Comparison of ENCODE assay signal across 26 cellular contexts in the genomic region with DNA sequence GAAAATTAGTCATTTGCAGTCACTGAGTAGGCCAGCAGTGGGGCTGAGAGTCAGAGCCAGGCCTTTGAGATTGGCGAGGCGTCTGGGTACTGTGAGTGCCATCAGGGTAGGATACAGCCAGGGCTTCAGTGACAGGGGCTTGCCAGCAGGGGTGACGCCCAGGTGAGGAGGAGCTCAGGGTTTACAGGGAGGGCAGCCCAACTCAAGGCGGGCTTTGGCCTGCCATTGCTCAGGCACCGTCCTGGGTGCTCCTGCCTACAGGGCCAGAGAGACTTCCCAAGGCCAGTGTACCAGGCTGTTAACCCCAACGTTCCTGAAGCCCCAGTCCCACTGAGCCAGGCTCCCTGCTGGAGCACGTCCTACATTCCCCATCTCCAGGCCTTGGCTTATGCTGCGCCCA.
"Had no signal": no experiment of that assay in that cellular context is flagged by ENCODE, and none has a peak within 500 bp of the region (broad histone marks: within the 10 kb centered on the region; RNA-seq: fewer than 3 reads in every experiment).

No MANE protein-coding gene starts in this region.

- FAIRE-seq: endometrium, keratinocyte, pancreas, small intestine had no signal

- DNase-seq: effector memory CD8-positive, alpha-beta T cell; erythroblast; esophagus squamous epithelium; foreskin melanocyte; naive B cell; small intestine; stimulated activated CD4-positive, alpha-beta T cell treated with anti-CD3 and anti-CD28 coated beads, Interleukin-12 subunit alpha, Interleukin-12 subunit beta, amount 100 ng/mL, for 4 hours; stimulated activated CD4-positive, alpha-beta T cell treated with anti-CD3 and anti-CD28 coated beads, Interleukin-1b, Interleukin-23, amount 100 ng/mL, for 48 hours; stimulated activated CD4-positive, alpha-beta T cell treated with anti-CD3 and anti-CD28 coated beads, Interleukin-4, amount 100 ng/mL, for 1 hour; stimulated activated CD8-positive, alpha-beta memory T cell treated with anti-CD3 and anti-CD28 coated beads, Interleukin-4, amount 100 ng/mL, for 48 hours; stimulated activated naive CD4-positive, alpha-beta T cell; stimulated activated naive CD8-positive, alpha-beta T cell treated with anti-CD3 and anti-CD28 coated beads, Interleukin-15, amount 100 ng/mL, for 72 hours; thyroid gland; trophoblast cell had no signal

- H3K4me1 ChIP-seq: esophagus squamous epithelium, pancreas, right lobe of liver, thyroid gland had no signal

- H3K4me3 Mint-ChIP-seq: effector memory CD8-positive, alpha-beta T cell; memory B cell; natural killer cell treated with Interleukin-12 subunit alpha and Interleukin-12 subunit beta and Interleukin-15 and Interleukin-18, amount 100 ng/mL, for 72 hours; neural crest cell; stimulated activated naive CD8-positive, alpha-beta T cell treated with anti-CD3 and anti-CD28 coated beads, Interleukin-15, amount 100 ng/mL, for 72 hours had no signal

- ATAC-seq: effector memory CD8-positive, alpha-beta T cell; left lobe of liver; natural killer cell treated with Interleukin-12 subunit alpha and Interleukin-12 subunit beta and Interleukin-15 and Interleukin-18, amount 100 ng/mL, for 72 hours; pancreas; right lobe of liver; stimulated activated naive CD8-positive, alpha-beta T cell treated with anti-CD3 and anti-CD28 coated beads, Interleukin-15, amount 100 ng/mL, for 72 hours had no signal

- H3K4me3 ChIP-seq: coronary artery, esophagus squamous epithelium, lung, pancreas, right lobe of liver, thyroid gland had no signal

- H3K4me1 Mint-ChIP-seq: memory B cell; stimulated activated naive CD8-positive, alpha-beta T cell treated with anti-CD3 and anti-CD28 coated beads, Interleukin-15, amount 100 ng/mL, for 72 hours had no signal

- H3K27ac ChIP-seq: coronary artery, esophagus squamous epithelium, neutrophil, pancreas, right lobe of liver, thyroid gland had no signal

- H3K9me3 ChIP-seq: esophagus squamous epithelium, neutrophil, pancreas, right lobe of liver, thyroid gland had no signal

- H3K36me3 ChIP-seq: esophagus squamous epithelium, neutrophil, pancreas, right lobe of liver, thyroid gland had no signal

- H3K36me3 Mint-ChIP-seq: memory B cell; natural killer cell treated with Interleukin-12 subunit alpha and Interleukin-12 subunit beta and Interleukin-15 and Interleukin-18, amount 100 ng/mL, for 72 hours had no signal

- H3K27ac Mint-ChIP-seq: effector memory CD8-positive, alpha-beta T cell; memory B cell; natural killer cell treated with Interleukin-12 subunit alpha and Interleukin-12 subunit beta and Interleukin-15 and Interleukin-18, amount 100 ng/mL, for 72 hours; progenitor cell of endocrine pancreas; stimulated activated naive CD8-positive, alpha-beta T cell treated with anti-CD3 and anti-CD28 coated beads, Interleukin-15, amount 100 ng/mL, for 72 hours had no signal

- H3K27me3 ChIP-seq: neutrophil, pancreas, right lobe of liver, thyroid gland had no signal
